25 cellular contexts compared by ENCODE assay signal in genomic region chr13:64087624-64088023, GRCh38.
"Had no signal": no experiment of that assay in that cellular context is flagged by ENCODE, and none has a peak within 500 bp of the region (broad histone marks: within the 10 kb centered on the region; RNA-seq: fewer than 3 reads in every experiment).

No MANE protein-coding gene starts in this region.

- H3K4me2 ChIP-seq: hepatocyte had no signal

- H3K4me3 Mint-ChIP-seq: dendritic cell treated with granulocyte-macrophage colony-stimulating factor and Interleukin-4, amounts not matched to agents 40 ng/mL and 50 ng/mL, for 4 days; endodermal cell had no signal

- H3K36me3 ChIP-seq: colonic mucosa, esophagus muscularis mucosa, esophagus squamous epithelium, gastrocnemius medialis, gastroesophageal sphincter, heart left ventricle, heart right ventricle had no signal

- H3K27me3 ChIP-seq: colonic mucosa, dorsolateral prefrontal cortex, esophagus muscularis mucosa, esophagus squamous epithelium, foreskin keratinocyte, gastrocnemius medialis, gastroesophageal sphincter, heart left ventricle, heart right ventricle, hepatocyte had no signal

- H3K27me3 Mint-ChIP-seq: dendritic cell treated with granulocyte-macrophage colony-stimulating factor and Interleukin-4, amounts not matched to agents 40 ng/mL and 50 ng/mL, for 4 days had no signal

- H3K79me2 ChIP-seq: hepatocyte had no signal

- ATAC-seq: esophagus mucosa, foreskin keratinocyte, gastrocnemius medialis, gastroesophageal sphincter, heart left ventricle, heart right ventricle had no signal

- H3K27ac Mint-ChIP-seq: dendritic cell treated with granulocyte-macrophage colony-stimulating factor and Interleukin-4, amounts not matched to agents 40 ng/mL and 50 ng/mL, for 4 days; endodermal cell had no signal

- H3K4me1 Mint-ChIP-seq: endodermal cell had no signal

- H3K27ac ChIP-seq: colonic mucosa, coronary artery, dorsolateral prefrontal cortex, epithelial cell of prostate, esophagus muscularis mucosa, esophagus squamous epithelium, foreskin keratinocyte, gastrocnemius medialis, gastroesophageal sphincter, heart left ventricle, heart right ventricle, hepatocyte had no signal

- H3K9me3 Mint-ChIP-seq: endodermal cell had no signal

- H3K9me3 ChIP-seq: colonic mucosa, esophagus muscularis mucosa, esophagus squamous epithelium, gastrocnemius medialis, gastroesophageal sphincter had no signal

- H3K4me3 ChIP-seq: colonic mucosa, coronary artery, dorsolateral prefrontal cortex, esophagus muscularis mucosa, esophagus squamous epithelium, gastrocnemius medialis, gastroesophageal sphincter, heart left ventricle, heart right ventricle, hepatocyte had no signal

- DNase-seq: colonic mucosa; cortex of kidney; dermis blood vessel endothelial cell; dorsolateral prefrontal cortex; effector CD4-positive, alpha-beta T cell; effector CD8-positive, alpha-beta T cell; effector memory CD4-positive, alpha-beta T cell; endodermal cell; erythroblast; esophagus squamous epithelium; foreskin fibroblast; foreskin keratinocyte; foreskin melanocyte; gastrocnemius medialis; glutamatergic neuron; head of caudate nucleus; heart left ventricle; heart right ventricle had no signal

- H2AFZ ChIP-seq: hepatocyte had no signal

- H3K4me1 ChIP-seq: colonic mucosa, esophagus muscularis mucosa, esophagus squamous epithelium, foreskin keratinocyte, gastrocnemius medialis, gastroesophageal sphincter, heart left ventricle, heart right ventricle had no signal
